In the genomic region with DNA sequence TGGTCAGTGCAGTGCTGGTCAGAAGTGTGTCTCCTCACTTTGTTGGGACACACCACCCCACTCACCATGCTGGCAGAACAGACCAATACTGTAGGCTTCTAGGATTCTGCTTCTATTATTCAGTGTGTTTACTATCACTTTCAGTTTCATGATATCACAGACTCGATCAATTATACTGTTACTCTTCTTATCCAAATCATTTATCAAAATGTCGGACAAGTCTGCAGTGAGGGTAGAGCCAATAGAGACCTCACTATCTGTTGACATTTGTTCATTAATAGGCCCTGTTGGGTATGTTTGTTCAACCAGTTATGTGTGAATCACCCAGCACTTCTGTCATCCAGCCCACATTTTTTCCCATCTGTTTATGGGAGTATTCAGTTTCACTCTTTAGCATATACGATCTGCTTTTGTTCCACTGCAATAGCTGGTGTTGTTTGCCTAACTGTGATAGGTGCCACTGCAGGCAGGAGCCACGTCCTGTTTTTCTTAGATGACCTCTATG, we compare ENCODE assay signal across 8 cellular contexts.
DNase-seq lines count a peak whose midpoint lies in the region; ATAC-seq, FAIRE-seq and TF ChIP-seq lines count a peak whose summit lies in the region.

No MANE protein-coding gene starts in this region.

- CTCF ChIA-PET in activated naive CD4-positive, alpha-beta T cell treated with anti-CD3 and anti-CD28 coated beads, Interleukin-2, amount 10 ng/mL, durations not matched to agents 7 days and 5 days (lab: Charles Lee) = interaction anchor here (1.1 kb wide), 1 partner anchor 54 kb away, joined by 3 read pairs; no protein-coding TSS in a partner anchor

- no peak for ATAC-seq in GM18498 (IDR thresholded peaks at IDR 0.05; ENCODE audit: unreplicated experiment)
- no peak for ATAC-seq in HG03571 (IDR thresholded peaks at IDR 0.05; ENCODE audit: unreplicated experiment)

- no peak for TF ChIP-seq POLR2A in GM12891 (IDR thresholded peaks at IDR 0.05; ENCODE audit: low read depth, low read length)

- no peaks in the 10 kb centered on the region for H3K27me3 Mint-ChIP-seq in activated naive CD4-positive, alpha-beta T cell treated with anti-CD3 and anti-CD28 coated beads, Interleukin-2, amount 10 ng/mL, durations not matched to agents 7 days and 5 days

- peaks cover 12% of the 10 kb centered on the region for H3K36me3 Mint-ChIP-seq in activated naive CD4-positive, alpha-beta T cell treated with anti-CD3 and anti-CD28 coated beads, Interleukin-2, amount 10 ng/mL, durations not matched to agents 7 days and 5 days

- DNase-seq in COLO829 (ENCODE audit: low spot score) (peak; percentile 47), NCI-H1105 (lab: John Stamatoyannopoulos, UW) (peak; percentile 21), left kidney (ENCODE audit: low read depth, low spot score) (peak; percentile 93), urothelium cell line (ENCODE audit: low spot score) (peak; percentile 21), GM12891 (ENCODE audit: insufficient read length, low spot score) (no peak)
- peak; percentile 44 for DNase-seq in activated naive CD4-positive, alpha-beta T cell treated with anti-CD3 and anti-CD28 coated beads, Interleukin-2, amount 10 ng/mL, durations not matched to agents 7 days and 5 days

- H3K27ac Mint-ChIP-seq in activated naive CD4-positive, alpha-beta T cell treated with anti-CD3 and anti-CD28 coated beads, Interleukin-2, amount 10 ng/mL, durations not matched to agents 7 days and 5 days = peak overlapping the region; percentile 95

- FAIRE-seq in urothelium cell line (lab: Jason Lieb, UNC) (no peak), GM12891 (lab: Jason Lieb, UNC) (no peak)

- H3K4me1 Mint-ChIP-seq in activated naive CD4-positive, alpha-beta T cell treated with anti-CD3 and anti-CD28 coated beads, Interleukin-2, amount 10 ng/mL, durations not matched to agents 7 days and 5 days = peaks cover 55% of the 10 kb centered on the region

- peak overlapping the region; percentile 70 for H3K4me3 Mint-ChIP-seq in activated naive CD4-positive, alpha-beta T cell treated with anti-CD3 and anti-CD28 coated beads, Interleukin-2, amount 10 ng/mL, durations not matched to agents 7 days and 5 days

- peaks cover 16% of the 10 kb centered on the region for H3K9me3 Mint-ChIP-seq in activated naive CD4-positive, alpha-beta T cell treated with anti-CD3 and anti-CD28 coated beads, Interleukin-2, amount 10 ng/mL, durations not matched to agents 7 days and 5 days

TF ChIP-seq in GM12891, 5 proteins besides CTCF, POLR2A, EP300 and RAD21:
- TF ChIP-seq TAF1 (IDR thresholded peaks at IDR 0.05; ENCODE audit: low read depth, low read length) (no peak), POLR2AphosphoS5 (IDR thresholded peaks at IDR 0.05; ENCODE audit: low read depth, low read length) (no peak), PAX5 (IDR thresholded peaks at IDR 0.05; ENCODE audit: insufficient read depth, low read length, severe bottlenecking) (no peak), POU2F2 (IDR thresholded peaks at IDR 0.05; ENCODE audit: low read depth, low read length) (no peak), SPI1 (IDR thresholded peaks at IDR 0.05; ENCODE audit: low read depth, low read length) (no peak)
